In the genomic region with DNA sequence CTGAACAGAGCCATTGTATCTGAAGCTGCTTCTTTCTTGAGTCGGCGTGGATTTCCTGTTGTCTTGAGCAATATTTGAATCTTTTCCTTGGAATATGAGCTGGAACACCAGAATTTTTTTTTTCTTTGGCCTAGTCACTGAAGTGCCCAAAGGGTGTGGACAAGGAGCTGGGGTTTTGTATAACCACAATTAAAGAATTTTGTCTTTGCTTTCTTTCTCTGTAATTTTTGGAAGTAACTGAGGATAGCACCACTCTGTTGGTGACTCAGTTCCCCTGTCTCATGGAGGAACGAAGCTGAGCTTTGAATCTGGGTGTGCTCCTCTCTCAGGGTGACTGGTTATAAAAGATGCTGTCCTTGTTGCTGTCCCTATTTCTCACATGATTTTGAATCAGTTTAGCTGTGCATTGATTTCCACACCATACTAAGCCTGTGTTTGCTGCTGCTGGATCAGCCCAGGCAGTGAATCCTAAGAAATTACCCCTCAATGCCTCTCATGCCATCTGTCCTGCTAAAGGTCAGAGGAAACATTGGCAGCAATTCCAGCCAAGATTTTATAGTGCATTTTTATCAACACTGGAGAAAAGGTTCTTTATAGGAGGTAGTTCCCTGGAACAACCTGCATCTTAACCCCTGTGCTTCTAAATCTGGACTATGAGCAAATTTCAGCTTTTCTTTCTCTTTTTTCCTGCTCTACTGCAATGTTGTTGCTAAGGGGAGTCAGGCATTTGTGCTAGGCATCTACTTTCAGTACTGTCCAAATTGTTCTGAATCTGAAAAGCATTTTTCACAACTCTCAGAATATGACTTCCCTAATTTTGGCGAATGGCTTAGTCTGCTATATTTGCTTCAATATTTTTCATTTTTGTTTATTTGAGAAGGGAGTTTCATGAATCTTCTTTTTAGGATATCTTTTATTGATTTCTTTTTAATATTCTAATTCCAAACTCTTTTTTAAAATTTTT, we compare ENCODE assay signal across 14 cellular contexts.
DNase-seq lines count a peak whose midpoint lies in the region; ATAC-seq and TF ChIP-seq lines count a peak whose summit lies in the region.
"Had no signal": no experiment of that assay in that cellular context is flagged by ENCODE, and none has a peak within 500 bp of the region (broad histone marks: within the 10 kb centered on the region; RNA-seq: fewer than 3 reads in every experiment).

No MANE protein-coding gene starts in this region.

- H3K27me3 Mint-ChIP-seq in chondrocyte (ENCODE audit: low read depth), result no peaks in the 10 kb centered on the region
- peaks cover 10% of the 10 kb centered on the region for H3K27me3 Mint-ChIP-seq in H9 (ENCODE audit: low read depth)

- no peak overlapping the region for H3K4ac ChIP-seq in H9 (ENCODE audit: low read depth, low read length)

- no peak overlapping the region for H3K4me3 ChIP-seq in heart right ventricle
- H3K4me3 ChIP-seq in mucosa of rectum (ENCODE audit: low read length in 2 of 2), result peak overlapping the region in 1 of 2 donors; percentile 19
- H3K4me3 ChIP-seq in adrenal gland, result no peak overlapping the region

- H2BK120ac ChIP-seq in H9 (ENCODE audit: low read depth, low read length, poor library complexity, severe bottlenecking), result no peak overlapping the region

- no peak overlapping the region for H3K14ac ChIP-seq in H9 (ENCODE audit: insufficient read depth, low read length)

- no peak overlapping the region for H2AK5ac ChIP-seq in H9 (ENCODE audit: insufficient read length, low read length)

- H3K36me3 ChIP-seq in heart right ventricle (no peaks in the 10 kb centered on the region), mucosa of rectum (ENCODE audit: control insufficient read depth in 2 of 2, insufficient read depth in 2 of 2, low read length in 2 of 2) (no peaks in the 10 kb centered on the region), adrenal gland (replicated peaks in 1 of 2) (no peaks in the 10 kb centered on the region)

- no peak overlapping the region for H2BK15ac ChIP-seq in H9 (ENCODE audit: low read depth, low read length)

- H3K36me3 Mint-ChIP-seq in chondrocyte (ENCODE audit: low read depth) (no peaks in the 10 kb centered on the region), H9 (ENCODE audit: insufficient read depth in 1 of 3, low read depth in 3 of 3) (no peaks in the 10 kb centered on the region)

- H4K5ac ChIP-seq in H9 (ENCODE audit: insufficient read length, low read depth, low read length), result no peak overlapping the region

- no peaks in the 10 kb centered on the region for H4K20me1 ChIP-seq in H9 (ENCODE audit: control insufficient read depth, insufficient read depth, insufficient read length)

- H3K9me3 ChIP-seq in heart right ventricle, result peaks cover 0 to 12% (median 0%) of the 10 kb centered on the region in 11 donors
- H3K9me3 ChIP-seq in mucosa of rectum (ENCODE audit: control insufficient read depth in 2 of 2, low read length in 2 of 2), result no peaks in the 10 kb centered on the region
- H3K9me3 ChIP-seq in adrenal gland (replicated peaks in 1 of 3), result no peaks in the 10 kb centered on the region
- no peaks in the 10 kb centered on the region for H3K9me3 ChIP-seq in H9 (ENCODE audit: control insufficient read depth, low read depth, low read length)

- DNase-seq in heart right ventricle (no peak), left cardiac atrium (no peak), chondrocyte (ENCODE audit: low spot score) (no peak), adrenal gland (no peak), H9 (no peak), DMS53 treated with DMSO at 0.1 percent for 48 hours (lab: John Stamatoyannopoulos, UW; ENCODE audit: unreplicated experiment) (no peak)
- DNase-seq: activated naive CD4-positive, alpha-beta T cell treated with Interleukin-2 at 50 U/mL for 16 hours; DND-41; hippocampal formation; NCI-H1694; T-helper 17 cell had no signal

- H3K23me2 ChIP-seq in H9 (ENCODE audit: insufficient read length, low read depth, low read length, poor library complexity, severe bottlenecking), result no peaks in the 10 kb centered on the region

- H3K27ac ChIP-seq in heart right ventricle (peak overlapping the region in 8 of 10 donors; percentile 21 to 78 (median 50)), mucosa of rectum (ENCODE audit: low read depth in 2 of 2, low read length in 2 of 2) (peak overlapping the region; percentile 49 to 63), adrenal gland (peak overlapping the region in 1 of 5 donors; percentile 11), H9 (ENCODE audit: insufficient read length, low read depth, low read length) (no peak overlapping the region)

- H3T11ph ChIP-seq in H9 (ENCODE audit: low read length), result no peak overlapping the region

- no peak overlapping the region for H3K23ac ChIP-seq in H9 (ENCODE audit: insufficient read length, low read depth, low read length)

- 71 to 74% methylated on average over 4 of the region's 4 CpGs for WGBS in heart right ventricle, 2 donors
- 51 to 72% (median 59%) methylated on average over 4 of the region's 4 CpGs for WGBS in adrenal gland, 4 donors
- WGBS in H9 (ENCODE audit: extremely low coverage, insufficient read length, low lambda C conversion rate), result no CpG with 5 or more reads among the region's 4 CpGs

- H3K18ac ChIP-seq in H9 (ENCODE audit: insufficient read length, low read depth, low read length), result no peak overlapping the region

- TF ChIP-seq POLR2A in adrenal gland (IDR thresholded peaks at IDR 0.05), result no peak

- H4K8ac ChIP-seq in H9 (replicated peaks; ENCODE audit: insufficient read length, low read depth, low read length), result no peak overlapping the region

- H3K27me3 ChIP-seq in heart right ventricle (no peaks in the 10 kb centered on the region), mucosa of rectum (ENCODE audit: control insufficient read depth in 2 of 2, insufficient read depth in 2 of 2, low read length in 2 of 2) (no peaks in the 10 kb centered on the region), adrenal gland (no peaks in the 10 kb centered on the region), H9 (ENCODE audit: insufficient read depth, low read length) (no peaks in the 10 kb centered on the region)

- no peak for TF ChIP-seq CTCF in heart right ventricle (IDR thresholded peaks at IDR 0.05)
- TF ChIP-seq CTCF in chondrocyte (IDR thresholded peaks at IDR 0.05), result no peak
- no peak for TF ChIP-seq CTCF in adrenal gland (IDR thresholded peaks at IDR 0.05)
- TF ChIP-seq CTCF in H9 (conservative IDR thresholded peaks at IDR 0.05), result no peak

- H3K9ac ChIP-seq in mucosa of rectum (ENCODE audit: low read depth in 1 of 2, low read length in 2 of 2), result no peak overlapping the region
- H3K9ac ChIP-seq in H9 (ENCODE audit: extremely low read depth, insufficient read length, low read length), result no peak overlapping the region

- no peaks in the 10 kb centered on the region for H3K79me2 ChIP-seq in H9 (ENCODE audit: insufficient read depth, low read length)

- no peak overlapping the region for H2BK20ac ChIP-seq in H9 (ENCODE audit: low read depth, low read length, poor library complexity, severe bottlenecking)

- H3K79me1 ChIP-seq in H9 (ENCODE audit: insufficient read depth, low read depth, low read length, poor library complexity, severe bottlenecking), result no peaks in the 10 kb centered on the region

- intact Hi-C loops in heart right ventricle (cut with DNase I), result loop anchor here in 4 of 10 donors (5.0 to 10.0 kb wide), 5 partner anchors 149 to 792 kb away; no protein-coding TSS in a partner anchor
- intact Hi-C loops in left cardiac atrium (cut with DNase I), result loop anchor here in 1 of 2 donors (5.0 kb wide), 1 partner anchor 163 kb away; no protein-coding TSS in a partner anchor
- intact Hi-C loops in adrenal gland (cut with DNase I), result loop anchor here in 1 of 2 donors (5.0 kb wide), 1 partner anchor 163 kb away; no protein-coding TSS in a partner anchor

- H3K56ac ChIP-seq in H9 (ENCODE audit: insufficient read length, low read depth, low read length), result no peak overlapping the region

- H2BK5ac ChIP-seq in H9 (ENCODE audit: insufficient read length, low read length), result no peak overlapping the region

- no peak overlapping the region for H3K4me3 Mint-ChIP-seq in chondrocyte (ENCODE audit: unreplicated experiment)
- no peak overlapping the region for H3K4me3 Mint-ChIP-seq in H9
- H3K4me3 Mint-ChIP-seq: HFFc6, T-helper 17 cell had no signal

- H4K91ac ChIP-seq in H9 (ENCODE audit: insufficient read length, low read depth, low read length), result no peak overlapping the region

- H3K9me3 Mint-ChIP-seq in chondrocyte (ENCODE audit: low read depth), result peaks cover 5% of the 10 kb centered on the region
- H3K9me3 Mint-ChIP-seq in H9, result no peaks in the 10 kb centered on the region

- H3K27ac Mint-ChIP-seq in chondrocyte (ENCODE audit: unreplicated experiment) (peak overlapping the region; percentile 99), H9 (no peak overlapping the region)
- H3K27ac Mint-ChIP-seq: T-helper 17 cell had no signal

- ATAC-seq in heart right ventricle (peak in 2 of 8 donors; percentile 10 to 36), left cardiac atrium (no peak), GM18861 (IDR thresholded peaks at IDR 0.05; ENCODE audit: unreplicated experiment) (no peak)

- H2BK12ac ChIP-seq in H9 (ENCODE audit: insufficient read length, low read depth, low read length), result no peak overlapping the region

- H3K4me1 Mint-ChIP-seq in chondrocyte (ENCODE audit: low read depth) (peaks cover 55% of the 10 kb centered on the region), H9 (no peaks in the 10 kb centered on the region)
- H3K4me1 Mint-ChIP-seq: T-helper 17 cell had no signal

- H2AFZ ChIP-seq in H9 (ENCODE audit: low read length), result no peak overlapping the region

- H3K4me1 ChIP-seq in heart right ventricle, result peaks cover 7 to 54% (median 49%) of the 10 kb centered on the region in 9 donors
- H3K4me1 ChIP-seq in mucosa of rectum (ENCODE audit: control insufficient read depth in 2 of 2, insufficient read depth in 2 of 2, low read length in 2 of 2), result peaks cover 31 to 46% of the 10 kb centered on the region in 2 donors
- peaks cover 0 to 37% of the 10 kb centered on the region in 2 donors for H3K4me1 ChIP-seq in adrenal gland (replicated peaks in 1 of 2)
- no peaks in the 10 kb centered on the region for H3K4me1 ChIP-seq in H9 (ENCODE audit: insufficient read depth, low read length)

- no peak overlapping the region for H3K4me2 ChIP-seq in H9 (ENCODE audit: insufficient read depth, insufficient read length, low read length)
